Comparison of ENCODE assay signal across 15 cellular contexts in genomic region chr19:53849237-53849676, GRCh38. TPM values are rescaled to one million over a fixed set of nuclear protein-coding genes. Genes with fewer than 3 reads are reported as not detected.
DNase-seq lines count a peak whose midpoint lies in the region; ATAC-seq, FAIRE-seq and TF ChIP-seq lines count a peak whose summit lies in the region.
"Had no signal": no experiment of that assay in that cellular context is flagged by ENCODE, and none has a peak within 500 bp of the region (broad histone marks: within the 10 kb centered on the region; RNA-seq: fewer than 3 reads in every experiment).

No MANE protein-coding gene starts in this region.

- no peaks in the 10 kb centered on the region; a peak in 1 of 5 replicates for H3K4me1 ChIP-seq in K562 (replicated peaks in 1 of 2; ENCODE audit: control insufficient read depth in 2 of 2, insufficient read depth in 2 of 2, low read length in 2 of 2)
- no peaks in the 10 kb centered on the region for H3K4me1 ChIP-seq in right cardiac atrium (ENCODE audit: control insufficient read depth, insufficient read depth, low read length)
- H3K4me1 ChIP-seq in aorta (ENCODE audit: control insufficient read depth in 1 of 2, insufficient read depth in 2 of 2, low read length in 2 of 2): no peaks in the 10 kb centered on the region

- FAIRE-seq in K562 (lab: Jason Lieb, UNC): no peak
- FAIRE-seq in HTR-8/SVneo (lab: Jason Lieb, UNC): no peak
- FAIRE-seq: A204.1 had no signal

- TF ChIP-seq RAD21 in K562 (CRISPR knock-in tag; conservative IDR thresholded peaks at IDR 0.05 in 1 of 2, IDR thresholded peaks at IDR 0.05 in 1 of 2): no peak

- CTCF ChIA-PET in K562 (lab: Yijun Ruan, JAX; ENCODE audit: low intra/inter-chr PET ratio): no interaction called here

- POLR2A ChIA-PET in K562 (lab: Yijun Ruan, JAX): no interaction called here

- H3K9me3 ChIP-seq in K562 (replicated peaks; ENCODE audit: control insufficient read depth, insufficient read depth, low read depth, low read length) (no peaks in the 10 kb centered on the region), right cardiac atrium (ENCODE audit: control insufficient read depth, low read length) (no peaks in the 10 kb centered on the region), aorta (ENCODE audit: control insufficient read depth, low read length) (no peaks in the 10 kb centered on the region)

- H3K27me3 ChIP-seq in K562 (ENCODE audit: control insufficient read depth in 2 of 2, insufficient read depth in 2 of 2, low read length in 2 of 2) (peaks cover 3 to 23% of the 10 kb centered on the region in 2 experiments; a peak in 4 of 5 replicates), right cardiac atrium (ENCODE audit: control insufficient read depth, insufficient read depth) (no peaks in the 10 kb centered on the region), aorta (ENCODE audit: control insufficient read depth in 1 of 2, insufficient read depth in 2 of 2, low read length in 1 of 2) (no peaks in the 10 kb centered on the region)

- no peak for TF ChIP-seq CTCF in K562 (IDR thresholded peaks at IDR 0.05 in 2 of 3, conservative IDR thresholded peaks at IDR 0.05 in 1 of 3; ENCODE audit: insufficient read depth in 2 of 3, low read depth in 1 of 3, low read length in 3 of 3)
- no peak for TF ChIP-seq CTCF in GM13977 (IDR thresholded peaks at IDR 0.05; ENCODE audit: extremely low read depth, insufficient read depth, missing control alignments)

- H3K9ac ChIP-seq in K562 (ENCODE audit: insufficient read depth in 1 of 2, low read depth in 2 of 2, low read length in 2 of 2): no peak overlapping the region

- H3K79me2 ChIP-seq in K562 (ENCODE audit: control insufficient read depth, insufficient read depth, low read length): no peaks in the 10 kb centered on the region

- no peaks in the 10 kb centered on the region for H3K9me1 ChIP-seq in K562 (ENCODE audit: control insufficient read depth, insufficient read depth, low read length)

- intact Hi-C loops in K562 (cut with micrococcal nuclease) (loop anchor here (10.0 kb wide), 1 partner anchor 54 kb away; no protein-coding TSS in a partner anchor), right cardiac atrium (cut with DNase I) (loop anchor here in 1 of 4 donors (10.0 kb wide), 1 partner anchor 176 kb away; no protein-coding TSS in a partner anchor), aorta (cut with DNase I) (loop anchor here in 1 of 2 donors (10.0 kb wide), 1 partner anchor 256 kb away; the partner anchor contains the start of genes NDUFA3 and OSCAR)

- no peaks in the 10 kb centered on the region; the same call in 1 of the 2 replicates for H4K20me1 ChIP-seq in K562 (replicated peaks; ENCODE audit: control insufficient read depth, insufficient read depth, low read length)

- ATAC-seq in K562 (no peak), right cardiac atrium (peak; percentile 48 to 86), aorta (ENCODE audit: low FRiP score) (peak; percentile 19)
- ATAC-seq: stimulated activated naive B cell treated with anti-CD40 and anti-IgM and Interleukin-4, amounts not matched to agents 10 μg/mL and 1 μg/mL and 100 μg/mL, for 72 hours had no signal

- H3K4me3 ChIP-seq in K562: no peak overlapping the region
- H3K4me3 ChIP-seq in right cardiac atrium (ENCODE audit: low read length): no peak overlapping the region
- no peak overlapping the region for H3K4me3 ChIP-seq in aorta (ENCODE audit: low read length in 2 of 2)

- BruUV-seq in K562 (replicated peaks; lab: Mats Ljungman, UMichigan): no TSS peak

- no peak overlapping the region for H2AFZ ChIP-seq in K562 (ENCODE audit: low read depth, low read length)

- in situ Hi-C loops in K562 (cut with MboI): no loop called here
- in situ Hi-C loops in GM13977 (cut with MboI; ENCODE audit: low pct_unique_long_range_greater_than_20kb, low sequenced_read_pairs, unreplicated experiment): no loop called here

- TF ChIP-seq EP300 in K562 (IDR thresholded peaks at IDR 0.05; ENCODE audit: low read length): no peak

- TF ChIP-seq POLR2A in K562 (conservative IDR thresholded peaks at IDR 0.05): no peak

- H3K36me3 ChIP-seq in K562 (ENCODE audit: control insufficient read depth, insufficient read depth, low read length): no peaks in the 10 kb centered on the region
- no peaks in the 10 kb centered on the region for H3K36me3 ChIP-seq in aorta (ENCODE audit: control insufficient read depth in 1 of 2, insufficient read depth in 2 of 2, low read length in 1 of 2)

- 6% methylated on average over 11 of the region's 11 CpGs for WGBS in K562 (ENCODE audit: insufficient coverage, low coverage, missing lambda C conversion rate)
- 41% methylated on average over 11 of the region's 11 CpGs for WGBS in right cardiac atrium
- WGBS in aorta, 2 donors: 39 to 41% methylated on average over 11 of the region's 11 CpGs

- DNase-seq in SIG-M5 treated with dmso at 0.1 percent for 504 hours (lab: John Stamatoyannopoulos, UW; ENCODE audit: unreplicated experiment) (peak; percentile 15), SIG-M5 (lab: John Stamatoyannopoulos, UW) (no peak), K562 (ENCODE audit: extremely low read depth in 1 of 4, low spot score in 3 of 4) (no peak), right cardiac atrium (no peak), aorta (no peak), GM13977 (ENCODE audit: low spot score) (no peak), HTR-8/SVneo (ENCODE audit: insufficient read length, low spot score) (no peak), SHP77 treated with DMSO at 0.1 percent for 48 hours (lab: John Stamatoyannopoulos, UW) (no peak)
- DNase-seq: activated T-cell treated with anti-CD3 and anti-CD28 coated beads for 4 hours; H9; NCI-H1092; stimulated activated CD4-positive, alpha-beta T cell treated with anti-CD3 and anti-CD28 coated beads, Interleukin-15, amount 100 ng/mL, for 24 hours; stimulated activated naive B cell treated with anti-CD40 and anti-IgM and Interleukin-4, amounts not matched to agents 10 μg/mL and 1 μg/mL and 100 μg/mL, for 72 hours had no signal

- H3K27ac ChIP-seq in K562 (ENCODE audit: extremely low read depth, low read depth, low read length) (no peak overlapping the region), right cardiac atrium (ENCODE audit: low read length) (peak overlapping the region; percentile 50), aorta (ENCODE audit: low read depth in 1 of 2, low read length in 2 of 2) (no peak overlapping the region)

- H3K4me2 ChIP-seq in K562 (ENCODE audit: insufficient read depth, low read length): no peak overlapping the region

RNA-seq across cellular contexts. Expression of gene MYADM, which starts 18.4 kb away (rescaled TPM):
- total RNA-seq in K562 (2011; cell fraction: chromatin; rRNA removed; ENCODE audit: low replicate concordance): 19.5 and 22.5 TPM in 2 replicates
- 18.0 and 24.3 TPM in 2 replicates for total RNA-seq in K562 (2011; cell fraction: nucleolus; rRNA removed)
- total RNA-seq in K562 (2011; cell fraction: nucleoplasm; rRNA removed): 33.9 and 53.6 TPM in 2 replicates
- total RNA-seq in K562 (2014; rRNA removed) (4.5 and 14.4 TPM in 2 replicates), K562 (2014; rRNA removed; fragmentation: Illumina TruSeq; extraction: Trizol) (6.7 and 7.1 TPM in 2 replicates), K562 (2015; rRNA removed; fragmentation: Illumina TruSeq; extraction: Trizol) (14.4 and 16.0 TPM in 2 replicates), K562 (2021) (65.5 and 70.3 TPM in 2 replicates), right cardiac atrium (100 to 1,000 TPM in 2 of 4 donors, 10 to 100 TPM in 2; 83.0 to 303 (median 113) TPM), aorta (100 to 1,000 TPM; 234 to 377 TPM)
- polyA plus RNA-seq in K562 (2011; rRNA removed) (5.6 and 17.2 TPM in 2 replicates), K562 (2014; fragmentation: Illumina TruSeq; extraction: Trizol) (26.1 and 44.1 TPM in 2 replicates), K562 (2014; fragmentation: Nextera tagmentation; extraction: Ambion mirVana) (10 to 100 TPM; 10.4 to 24.8 TPM), K562 (2014; rRNA removed) (18.5 and 19.5 TPM in 2 replicates), right cardiac atrium (110 TPM), aorta (100 to 1,000 TPM in 1 of 2 donors, 10 to 100 TPM in 1; 59.2 to 134 TPM)
- polyA plus RNA-seq in K562 (2011; cell fraction: cytosol; rRNA removed): 20.7 and 50.3 TPM in 2 replicates
- polyA plus RNA-seq in K562 (2011; cell fraction: nucleus; rRNA removed): 12.1 and 19.9 TPM in 2 replicates
- polyA plus RNA-seq in K562 (2012): 35.3 and 47.6 TPM in 2 replicates
- 5.0 and 5.5 TPM in 2 replicates for polyA minus RNA-seq in K562 (2011; rRNA and poly(A)+ RNA removed)
- 24.6 and 31.3 TPM in 2 replicates for polyA minus RNA-seq in K562 (2011; cell fraction: cytosol; rRNA and poly(A)+ RNA removed)
- polyA minus RNA-seq in K562 (2011; cell fraction: nucleus; rRNA and poly(A)+ RNA removed): 3.1 and 4.2 TPM in 2 replicates

RNA-seq across cellular contexts. Expression of gene NLRP12, which starts 25.1 kb away (rescaled TPM):
- total RNA-seq in K562 (2011; cell fraction: chromatin; rRNA removed; ENCODE audit: low replicate concordance): not detected in 2 replicates
- total RNA-seq in K562 (2011; cell fraction: nucleolus; rRNA removed): not detected in 2 replicates
- not detected in 2 replicates for total RNA-seq in K562 (2011; cell fraction: nucleoplasm; rRNA removed)
- not detected in 2 replicates for total RNA-seq in K562 (2014; rRNA removed)
- total RNA-seq in K562 (2014; rRNA removed; fragmentation: Illumina TruSeq; extraction: Trizol): not detected in 2 replicates
- not detected in 2 replicates for total RNA-seq in K562 (2015; rRNA removed; fragmentation: Illumina TruSeq; extraction: Trizol)
- 0.04 TPM in 1 of 2 replicates, not detected in the other for total RNA-seq in K562 (2021)
- polyA plus RNA-seq in K562 (2011; rRNA removed): not detected in 2 replicates
- not detected in 2 replicates for polyA plus RNA-seq in K562 (2011; cell fraction: cytosol; rRNA removed)
- 0.03 TPM in 1 of 2 replicates, not detected in the other for polyA plus RNA-seq in K562 (2011; cell fraction: nucleus; rRNA removed)
- polyA plus RNA-seq in K562 (2012): 0.03 and 0.28 TPM in 2 replicates
- not detected in 2 replicates for polyA plus RNA-seq in K562 (2014; fragmentation: Illumina TruSeq; extraction: Trizol)
- polyA plus RNA-seq in K562 (2014; fragmentation: Nextera tagmentation; extraction: Ambion mirVana): not detected
- polyA plus RNA-seq in K562 (2014; rRNA removed): 0.03 TPM in 1 of 2 replicates, not detected in the other
- not detected in 2 replicates for polyA minus RNA-seq in K562 (2011; rRNA and poly(A)+ RNA removed)
- polyA minus RNA-seq in K562 (2011; cell fraction: cytosol; rRNA and poly(A)+ RNA removed): not detected in 2 replicates
- not detected in 2 replicates for polyA minus RNA-seq in K562 (2011; cell fraction: nucleus; rRNA and poly(A)+ RNA removed)
- under 1 TPM; 0.20 to 0.71 (median 0.58) TPM for total RNA-seq in right cardiac atrium
- polyA plus RNA-seq in right cardiac atrium: 0.20 TPM
- total RNA-seq in aorta: 1 to 10 TPM; 1.3 to 2.2 TPM
- 1 to 10 TPM in 1 of 2 donors, not detected in 1; 1.3 TPM for polyA plus RNA-seq in aorta
- total RNA-seq: G401 had no signal

RNA-seq across cellular contexts. Expression of gene PRKCG, which starts 32.7 kb away (rescaled TPM):
- 0.12 and 0.32 TPM in 2 replicates for total RNA-seq in K562 (2011; cell fraction: chromatin; rRNA removed; ENCODE audit: low replicate concordance)
- total RNA-seq in K562 (2011; cell fraction: nucleolus; rRNA removed): not detected in 2 replicates
- 0.23 TPM in 1 of 2 replicates, not detected in the other for total RNA-seq in K562 (2011; cell fraction: nucleoplasm; rRNA removed)
- total RNA-seq in K562 (2014; rRNA removed): not detected in 2 replicates
- total RNA-seq in K562 (2014; rRNA removed; fragmentation: Illumina TruSeq; extraction: Trizol): not detected in 2 replicates
- not detected in 2 replicates for total RNA-seq in K562 (2015; rRNA removed; fragmentation: Illumina TruSeq; extraction: Trizol)
- total RNA-seq in K562 (2021): 0.09 TPM in 1 of 2 replicates, not detected in the other
- polyA plus RNA-seq in K562 (2011; rRNA removed): 0.04 TPM in 1 of 2 replicates, not detected in the other
- polyA plus RNA-seq in K562 (2011; cell fraction: cytosol; rRNA removed): not detected in 2 replicates
- 0.06 and 0.20 TPM in 2 replicates for polyA plus RNA-seq in K562 (2011; cell fraction: nucleus; rRNA removed)
- 0.08 TPM in 2 replicates for polyA plus RNA-seq in K562 (2012)
- polyA plus RNA-seq in K562 (2014; fragmentation: Illumina TruSeq; extraction: Trizol): not detected in 2 replicates
- polyA plus RNA-seq in K562 (2014; fragmentation: Nextera tagmentation; extraction: Ambion mirVana): not detected
- polyA plus RNA-seq in K562 (2014; rRNA removed): not detected in 2 replicates
- not detected in 2 replicates for polyA minus RNA-seq in K562 (2011; rRNA and poly(A)+ RNA removed)
- not detected in 2 replicates for polyA minus RNA-seq in K562 (2011; cell fraction: cytosol; rRNA and poly(A)+ RNA removed)
- 0.13 TPM in 1 of 2 replicates, not detected in the other for polyA minus RNA-seq in K562 (2011; cell fraction: nucleus; rRNA and poly(A)+ RNA removed)
- not detected for total RNA-seq in right cardiac atrium
- 0.02 TPM for polyA plus RNA-seq in right cardiac atrium
- total RNA-seq in aorta: 1 to 10 TPM in 1 of 2 donors, not detected in 1; 1.2 TPM
- polyA plus RNA-seq in aorta: not detected

RNA-seq across cellular contexts. Expression of gene CACNG7, which starts 59.8 kb away (rescaled TPM):
- total RNA-seq in K562 (2011; cell fraction: chromatin; rRNA removed; ENCODE audit: low replicate concordance): not detected in 2 replicates
- total RNA-seq in K562 (2011; cell fraction: nucleolus; rRNA removed): not detected in 2 replicates
- not detected in 2 replicates for total RNA-seq in K562 (2011; cell fraction: nucleoplasm; rRNA removed)
- total RNA-seq in K562 (2014; rRNA removed) (not detected in 2 replicates), K562 (2014; rRNA removed; fragmentation: Illumina TruSeq; extraction: Trizol) (not detected in 2 replicates), K562 (2015; rRNA removed; fragmentation: Illumina TruSeq; extraction: Trizol) (not detected in 2 replicates), K562 (2021) (not detected in 2 replicates), right cardiac atrium (not detected), aorta (not detected)
- polyA plus RNA-seq in K562 (2011; rRNA removed) (not detected in 2 replicates), K562 (2014; fragmentation: Illumina TruSeq; extraction: Trizol) (not detected in 2 replicates), K562 (2014; fragmentation: Nextera tagmentation; extraction: Ambion mirVana) (not detected), K562 (2014; rRNA removed) (not detected in 2 replicates), right cardiac atrium (0.05 TPM), aorta (not detected)
- not detected in 2 replicates for polyA plus RNA-seq in K562 (2011; cell fraction: cytosol; rRNA removed)
- polyA plus RNA-seq in K562 (2011; cell fraction: nucleus; rRNA removed): not detected in 2 replicates
- polyA plus RNA-seq in K562 (2012): not detected in 2 replicates
- not detected in 2 replicates for polyA minus RNA-seq in K562 (2011; rRNA and poly(A)+ RNA removed)
- not detected in 2 replicates for polyA minus RNA-seq in K562 (2011; cell fraction: cytosol; rRNA and poly(A)+ RNA removed)
- not detected in 2 replicates for polyA minus RNA-seq in K562 (2011; cell fraction: nucleus; rRNA and poly(A)+ RNA removed)
